8 cellular contexts compared by ENCODE assay signal in the genomic region with DNA sequence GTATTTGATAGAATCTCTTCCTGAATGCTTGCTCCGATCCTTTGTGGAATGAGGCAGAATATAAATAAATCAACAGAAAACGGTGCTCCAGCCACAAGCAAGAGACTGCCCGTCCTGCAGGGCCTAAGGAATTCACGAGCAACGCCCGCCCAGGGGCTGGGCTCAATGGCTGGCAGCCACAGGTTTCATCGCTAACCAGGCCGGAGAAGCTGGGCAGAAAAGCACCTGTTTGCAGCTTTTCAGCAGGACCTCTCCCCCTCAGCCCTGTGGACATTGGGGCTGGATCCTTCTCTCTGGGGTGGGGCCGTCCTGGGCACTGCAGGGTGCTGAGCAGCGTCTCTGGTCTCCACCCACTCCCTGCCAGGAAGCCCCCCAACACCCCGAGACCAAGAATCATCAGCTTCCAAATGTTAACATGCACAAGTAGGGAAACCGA.
DNase-seq lines count a peak whose midpoint lies in the region; ATAC-seq and TF ChIP-seq lines count a peak whose summit lies in the region.

No MANE protein-coding gene starts in this region.

- H3K27me3 ChIP-seq in psoas muscle (ENCODE audit: insufficient read depth in 3 of 3, low read length in 2 of 3): no peaks in the 10 kb centered on the region

- H3K27me3 Mint-ChIP-seq in activated CD8-positive, alpha-beta T cell treated with anti-CD3 and anti-CD28 coated beads for 36 hours: peaks cover 12% of the 10 kb centered on the region

- peak overlapping the region; percentile 67 for H3K4me3 ChIP-seq in psoas muscle

- no peak for ATAC-seq in activated CD8-positive, alpha-beta T cell treated with anti-CD3 and anti-CD28 coated beads for 36 hours
- ATAC-seq in left cardiac atrium (peak in 1 of 2 donors; percentile 31), psoas muscle (no peak), HG02938 (IDR thresholded peaks at IDR 0.05; ENCODE audit: unreplicated experiment) (no peak)

- POLR2A ChIA-PET in activated CD8-positive, alpha-beta T cell treated with anti-CD3 and anti-CD28 coated beads for 36 hours (lab: Charles Lee): interaction anchor here (1.0 to 2.5 kb wide), 4 partner anchors 11 to 102 kb away, joined by 3 to 25 read pairs (median 3); partner anchors contain the start of gene GADD45B

- 18 to 36% (median 22%) methylated on average over 11 to 12 of the region's 12 CpGs for WGBS in psoas muscle, 3 donors

- intact Hi-C loops in activated CD8-positive, alpha-beta T cell treated with anti-CD3 and anti-CD28 coated beads for 36 hours (cut with micrococcal nuclease): no loop called here
- intact Hi-C loops in left cardiac atrium (cut with DNase I) (loop anchor here (5.0 to 10.0 kb wide), 2 partner anchors 36 to 104 kb away; partner anchors contain the start of gene GADD45B (in 1 of the 2)), psoas muscle (cut with DNase I) (loop anchor here (2.0 to 5.0 kb wide), 4 partner anchors 32 to 104 kb away; no protein-coding TSS in a partner anchor)

- peak overlapping the region; percentile 52 for H3K4me3 Mint-ChIP-seq in activated CD8-positive, alpha-beta T cell treated with anti-CD3 and anti-CD28 coated beads for 36 hours

- H3K9me3 ChIP-seq in psoas muscle: peaks cover 4% of the 10 kb centered on the region

- TF ChIP-seq CTCF in activated CD8-positive, alpha-beta T cell treated with anti-CD3 and anti-CD28 coated beads for 36 hours (IDR thresholded peaks at IDR 0.05): no peak
- TF ChIP-seq CTCF in psoas muscle (IDR thresholded peaks at IDR 0.05): no peak

- H3K27ac Mint-ChIP-seq in activated CD8-positive, alpha-beta T cell treated with anti-CD3 and anti-CD28 coated beads for 36 hours: no peak overlapping the region

- no peaks in the 10 kb centered on the region for H3K4me1 Mint-ChIP-seq in activated CD8-positive, alpha-beta T cell treated with anti-CD3 and anti-CD28 coated beads for 36 hours (ENCODE audit: low read depth)

- DNase-seq in EH (ENCODE audit: low read depth): peak; percentile 89
- no peak for DNase-seq in activated CD8-positive, alpha-beta T cell treated with anti-CD3 and anti-CD28 coated beads for 36 hours
- DNase-seq in left cardiac atrium: peak; percentile 54
- peak in 1 of 2 donors; percentile 59 for DNase-seq in psoas muscle
- DNase-seq in NCI-H1105 treated with DMSO at 0.1 percent for 48 hours (lab: John Stamatoyannopoulos, UW): no peak
- no peak for DNase-seq in T-helper 9 cell
- DNase-seq in SIG-M5 (lab: John Stamatoyannopoulos, UW): no peak

- H3K9me3 Mint-ChIP-seq in activated CD8-positive, alpha-beta T cell treated with anti-CD3 and anti-CD28 coated beads for 36 hours: peaks cover 8% of the 10 kb centered on the region

- peak overlapping the region; percentile 74 for H3K27ac ChIP-seq in psoas muscle

- CTCF ChIA-PET in activated CD8-positive, alpha-beta T cell treated with anti-CD3 and anti-CD28 coated beads for 36 hours (lab: Charles Lee): interaction anchor here (1.1 to 4.7 kb wide), 8 partner anchors 16 to 435 kb away, joined by 3 to 40 read pairs (median 6); partner anchors contain the start of gene GADD45B

- H3K36me3 Mint-ChIP-seq in activated CD8-positive, alpha-beta T cell treated with anti-CD3 and anti-CD28 coated beads for 36 hours (ENCODE audit: low read depth): no peaks in the 10 kb centered on the region

- no peaks in the 10 kb centered on the region for H3K36me3 ChIP-seq in psoas muscle (ENCODE audit: insufficient read depth in 1 of 2, low read depth in 1 of 2)

- peaks cover 17% of the 10 kb centered on the region for H3K4me1 ChIP-seq in psoas muscle

Comparison
In these comparisons a context has a peak if more than half of its experiments do, and no peak if none do; other contexts are left out.
1. DNase-seq: peak in EH (single experiment) and left cardiac atrium (single experiment); none in activated CD8-positive, alpha-beta T cell treated with anti-CD3 and anti-CD28 coated beads for 36 hours (single experiment), NCI-H1105 treated with DMSO at 0.1 percent for 48 hours (single experiment), T-helper 9 cell (single experiment) and SIG-M5 (single experiment).